ENCODE assay signal across 8 cellular contexts in genomic region chr11:70176940-70177689, GRCh38. TPM values are rescaled to one million over a fixed set of nuclear protein-coding genes. Genes with fewer than 3 reads are reported as not detected.
DNase-seq lines count a peak whose midpoint lies in the region; ATAC-seq, FAIRE-seq and TF ChIP-seq lines count a peak whose summit lies in the region.

No MANE protein-coding gene starts in this region.

- peak overlapping the region in 1 of 8 donors; percentile 59 for H3K4me3 Mint-ChIP-seq in CD4-positive, alpha-beta memory T cell
- no peak overlapping the region for H3K4me3 Mint-ChIP-seq in activated CD4-positive, alpha-beta T cell treated with anti-CD3 and anti-CD28 coated beads, Interleukin-2, amount 10 ng/mL, durations not matched to agents 7 days and 5 days
- H3K4me3 Mint-ChIP-seq in endothelial cell (ENCODE audit: unreplicated experiment), result no peak overlapping the region

- no peak for FAIRE-seq in HTR-8/SVneo (lab: Jason Lieb, UNC)

- H3K4me1 Mint-ChIP-seq in CD4-positive, alpha-beta memory T cell, result no peaks in the 10 kb centered on the region
- H3K4me1 Mint-ChIP-seq in activated CD4-positive, alpha-beta T cell treated with anti-CD3 and anti-CD28 coated beads, Interleukin-2, amount 10 ng/mL, durations not matched to agents 7 days and 5 days, result no peaks in the 10 kb centered on the region
- peaks cover 14% of the 10 kb centered on the region for H3K4me1 Mint-ChIP-seq in endothelial cell (ENCODE audit: unreplicated experiment)

- no peak overlapping the region for H3K27ac ChIP-seq in CD4-positive, alpha-beta memory T cell (ENCODE audit: low read depth, low read length)
- no peak overlapping the region for H3K27ac ChIP-seq in spleen

- CTCF ChIA-PET in CD4-positive, alpha-beta memory T cell (lab: Charles Lee; ENCODE audit: partially characterized antibody), result interaction anchor here (0.7 kb wide), 1 partner anchor 19 kb away, joined by 3 read pairs; no protein-coding TSS in a partner anchor
- CTCF ChIA-PET in activated CD4-positive, alpha-beta T cell treated with anti-CD3 and anti-CD28 coated beads, Interleukin-2, amount 10 ng/mL, durations not matched to agents 7 days and 5 days (lab: Charles Lee), result interaction anchor here (0.7 kb wide), 1 partner anchor 8 kb away, joined by 3 read pairs; no protein-coding TSS in a partner anchor

- ATAC-seq in GM18873 (IDR thresholded peaks at IDR 0.05; ENCODE audit: low FRiP score, unreplicated experiment) (no peak), GM19351 (IDR thresholded peaks at IDR 0.05; ENCODE audit: unreplicated experiment) (no peak)

- H3K4me1 ChIP-seq in CD4-positive, alpha-beta memory T cell (ENCODE audit: insufficient read depth, low read length), result no peaks in the 10 kb centered on the region
- no peaks in the 10 kb centered on the region for H3K4me1 ChIP-seq in spleen

- H3K36me3 ChIP-seq in CD4-positive, alpha-beta memory T cell (ENCODE audit: insufficient read depth, low read length), result no peaks in the 10 kb centered on the region
- H3K36me3 ChIP-seq in spleen, result no peaks in the 10 kb centered on the region

- peak; percentile 40 to 52 (median 44) for DNase-seq in CD4-positive, alpha-beta memory T cell
- peak; percentile 59 for DNase-seq in HTR-8/SVneo (ENCODE audit: insufficient read length, low spot score)
- peak; percentile 52 for DNase-seq in activated CD4-positive, alpha-beta T cell treated with anti-CD3 and anti-CD28 coated beads, Interleukin-2, amount 10 ng/mL, durations not matched to agents 7 days and 5 days
- peak; percentile 81 for DNase-seq in endothelial cell (ENCODE audit: low spot score)
- DNase-seq in spleen, result peak; percentile 82
- DNase-seq in posterior vena cava (ENCODE audit: low spot score), result no peak

- no peak overlapping the region for H3K4me3 ChIP-seq in CD4-positive, alpha-beta memory T cell (ENCODE audit: low read length in 2 of 2)
- no peak overlapping the region for H3K4me3 ChIP-seq in spleen

- H3K27me3 Mint-ChIP-seq in CD4-positive, alpha-beta memory T cell, result peaks cover 0 to 4% of the 10 kb centered on the region in 2 donors
- no peaks in the 10 kb centered on the region for H3K27me3 Mint-ChIP-seq in activated CD4-positive, alpha-beta T cell treated with anti-CD3 and anti-CD28 coated beads, Interleukin-2, amount 10 ng/mL, durations not matched to agents 7 days and 5 days
- H3K27me3 Mint-ChIP-seq in endothelial cell (ENCODE audit: unreplicated experiment), result peaks cover 5% of the 10 kb centered on the region

- no peaks in the 10 kb centered on the region for H3K9me3 ChIP-seq in CD4-positive, alpha-beta memory T cell (ENCODE audit: control insufficient read depth in 1 of 2, low read length in 2 of 2)
- H3K9me3 ChIP-seq in spleen, result no peaks in the 10 kb centered on the region

- H3K36me3 Mint-ChIP-seq in CD4-positive, alpha-beta memory T cell, result no peaks in the 10 kb centered on the region
- no peaks in the 10 kb centered on the region for H3K36me3 Mint-ChIP-seq in activated CD4-positive, alpha-beta T cell treated with anti-CD3 and anti-CD28 coated beads, Interleukin-2, amount 10 ng/mL, durations not matched to agents 7 days and 5 days (ENCODE audit: low read depth)
- no peaks in the 10 kb centered on the region for H3K36me3 Mint-ChIP-seq in endothelial cell (ENCODE audit: low read depth, unreplicated experiment)

- TF ChIP-seq CTCF in endothelial cell (IDR thresholded peaks at IDR 0.05; ENCODE audit: unreplicated experiment) (peak; percentile 75), spleen (IDR thresholded peaks at IDR 0.05 in 8 of 11, conservative IDR thresholded peaks at IDR 0.05 in 3 of 11) (peak in 9 of 11 experiments; percentile 20 to 68 (median 42))

- TF ChIP-seq POLR2A in spleen (IDR thresholded peaks at IDR 0.05), result no peak

- H3K27ac Mint-ChIP-seq in CD4-positive, alpha-beta memory T cell, result peak overlapping the region in 1 of 7 donors; percentile 87
- H3K27ac Mint-ChIP-seq in activated CD4-positive, alpha-beta T cell treated with anti-CD3 and anti-CD28 coated beads, Interleukin-2, amount 10 ng/mL, durations not matched to agents 7 days and 5 days, result no peak overlapping the region
- H3K27ac Mint-ChIP-seq in endothelial cell (ENCODE audit: unreplicated experiment), result no peak overlapping the region

- no peaks in the 10 kb centered on the region for H3K9me3 Mint-ChIP-seq in CD4-positive, alpha-beta memory T cell
- no peaks in the 10 kb centered on the region for H3K9me3 Mint-ChIP-seq in activated CD4-positive, alpha-beta T cell treated with anti-CD3 and anti-CD28 coated beads, Interleukin-2, amount 10 ng/mL, durations not matched to agents 7 days and 5 days
- H3K9me3 Mint-ChIP-seq in endothelial cell (ENCODE audit: unreplicated experiment), result no peaks in the 10 kb centered on the region

- POLR2A ChIA-PET in CD4-positive, alpha-beta memory T cell (lab: Charles Lee; ENCODE audit: partially characterized antibody), result no interaction called here
- POLR2A ChIA-PET in activated CD4-positive, alpha-beta T cell treated with anti-CD3 and anti-CD28 coated beads, Interleukin-2, amount 10 ng/mL, durations not matched to agents 7 days and 5 days (lab: Charles Lee), result no interaction called here

- no peaks in the 10 kb centered on the region for H3K27me3 ChIP-seq in CD4-positive, alpha-beta memory T cell (ENCODE audit: insufficient read depth, low read length)
- H3K27me3 ChIP-seq in spleen (replicated peaks in 1 of 7), result peaks cover 0 to 5% (median 0%) of the 10 kb centered on the region in 7 donors

- intact Hi-C loops in CD4-positive, alpha-beta memory T cell (cut with micrococcal nuclease), result no loop called here
- intact Hi-C loops in spleen (cut with DNase I; ENCODE audit: low total_unique reads) (no loop called here), posterior vena cava (cut with DNase I) (no loop called here)

- 82 to 86% (median 85%) methylated on average over 38 to 39 of the region's 39 CpGs for WGBS in spleen, 5 donors

RNA-seq across cellular contexts. Expression of gene FADD, which starts 26.0 kb away (rescaled TPM):
- total RNA-seq in CD4-positive, alpha-beta memory T cell, result 10 to 100 TPM; 43.6 to 48.0 TPM
- 10 to 100 TPM; 19.2 to 24.7 TPM for polyA plus RNA-seq in CD4-positive, alpha-beta memory T cell
- 10 to 100 TPM; 31.7 to 34.5 TPM for total RNA-seq in activated CD4-positive, alpha-beta T cell treated with anti-CD3 and anti-CD28 coated beads, Interleukin-2, amount 10 ng/mL, durations not matched to agents 7 days and 5 days
- total RNA-seq in endothelial cell (ENCODE audit: unreplicated experiment) (30.3 TPM), spleen (10 to 100 TPM; 20.0 to 28.8 (median 23.1) TPM), posterior vena cava (10 to 100 TPM; 15.8 to 19.4 TPM)
- polyA plus RNA-seq in spleen, result 10 to 100 TPM; 11.3 to 24.9 (median 17.3) TPM
